ENCODE assay signal across 9 cellular contexts in genomic region chr22:43060213-43060612, GRCh38. TPM values are rescaled to one million over a fixed set of nuclear protein-coding genes. Genes with fewer than 3 reads are reported as not detected.
DNase-seq lines count a peak whose midpoint lies in the region; ATAC-seq, FAIRE-seq and TF ChIP-seq lines count a peak whose summit lies in the region.
"Had no signal": no experiment of that assay in that cellular context is flagged by ENCODE, and none has a peak within 500 bp of the region (broad histone marks: within the 10 kb centered on the region; RNA-seq: fewer than 3 reads in every experiment).

No MANE protein-coding gene starts in this region.

- no peaks in the 10 kb centered on the region for H3K9me1 ChIP-seq in keratinocyte (ENCODE audit: control insufficient read depth, extremely low read depth, insufficient read depth, low read length)

- no peak overlapping the region for H3K4me3 Mint-ChIP-seq in activated T-helper 2 cell treated with anti-CD3 and anti-CD28 coated beads, Interferon-gamma antibody, Interleukin-2, Interleukin-4, amounts not matched to agents 10 μg/mL and 5 μg/mL and 100 μg/mL, durations not matched to agents 14 hours and 24 hours and 36 hours (ENCODE audit: low read depth)
- H3K4me3 Mint-ChIP-seq in stimulated activated naive B cell treated with anti-CD40 and anti-IgM and Interleukin-4, amounts not matched to agents 10 μg/mL and 1 μg/mL and 100 μg/mL, for 72 hours: no peak overlapping the region

- H3K27me3 ChIP-seq in Loucy (ENCODE audit: insufficient read depth, low read length, poor library complexity, severe bottlenecking): no peaks in the 10 kb centered on the region
- no peaks in the 10 kb centered on the region for H3K27me3 ChIP-seq in keratinocyte (ENCODE audit: control insufficient read depth, extremely low read depth, insufficient read depth, low read length)
- H3K27me3 ChIP-seq: BLaER1 had no signal

- intact Hi-C loops in activated T-helper 2 cell treated with anti-CD3 and anti-CD28 coated beads, Interferon-gamma antibody, Interleukin-2, Interleukin-4, amounts not matched to agents 10 μg/mL and 5 μg/mL and 100 μg/mL, durations not matched to agents 14 hours and 24 hours and 36 hours (cut with micrococcal nuclease): no loop called here

- no peaks in the 10 kb centered on the region for H3K4me1 ChIP-seq in Loucy (ENCODE audit: insufficient read depth, low read length, poor library complexity, severe bottlenecking)
- H3K4me1 ChIP-seq in keratinocyte (ENCODE audit: control insufficient read depth, extremely low read depth, insufficient read depth, low read length): no peaks in the 10 kb centered on the region
- H3K4me1 ChIP-seq: BLaER1 had no signal

- H3K36me3 Mint-ChIP-seq in activated T-helper 2 cell treated with anti-CD3 and anti-CD28 coated beads, Interferon-gamma antibody, Interleukin-2, Interleukin-4, amounts not matched to agents 10 μg/mL and 5 μg/mL and 100 μg/mL, durations not matched to agents 14 hours and 24 hours and 36 hours (ENCODE audit: low read depth): peaks cover 6% of the 10 kb centered on the region
- peaks cover 13 to 15% of the 10 kb centered on the region in 2 donors for H3K36me3 Mint-ChIP-seq in stimulated activated naive B cell treated with anti-CD40 and anti-IgM and Interleukin-4, amounts not matched to agents 10 μg/mL and 1 μg/mL and 100 μg/mL, for 72 hours

- no peak for FAIRE-seq in keratinocyte (lab: Jason Lieb, UNC)

- no peaks in the 10 kb centered on the region for H3K27me3 Mint-ChIP-seq in activated T-helper 2 cell treated with anti-CD3 and anti-CD28 coated beads, Interferon-gamma antibody, Interleukin-2, Interleukin-4, amounts not matched to agents 10 μg/mL and 5 μg/mL and 100 μg/mL, durations not matched to agents 14 hours and 24 hours and 36 hours (ENCODE audit: low read depth)
- no peaks in the 10 kb centered on the region for H3K27me3 Mint-ChIP-seq in stimulated activated naive B cell treated with anti-CD40 and anti-IgM and Interleukin-4, amounts not matched to agents 10 μg/mL and 1 μg/mL and 100 μg/mL, for 72 hours

- no peaks in the 10 kb centered on the region for H3K9me3 ChIP-seq in Loucy (ENCODE audit: insufficient read depth, low read depth, low read length)
- H3K9me3 ChIP-seq in keratinocyte (ENCODE audit: control insufficient read depth, low read depth, low read length): no peaks in the 10 kb centered on the region
- H3K9me3 ChIP-seq: BLaER1 had no signal

- H3K4me2 ChIP-seq in Loucy (ENCODE audit: low read depth, low read length, poor library complexity, severe bottlenecking): no peak overlapping the region
- H3K4me2 ChIP-seq in keratinocyte (ENCODE audit: control insufficient read depth, extremely low read depth, insufficient read depth, low read depth, low read length): no peak overlapping the region
- H3K4me2 ChIP-seq: BLaER1 had no signal

- no peaks in the 10 kb centered on the region for H3K9me2 ChIP-seq in Loucy (replicated peaks; ENCODE audit: low read depth, low read length)

- H3K27ac ChIP-seq in keratinocyte (ENCODE audit: control insufficient read depth, insufficient read depth, low read length): no peak overlapping the region
- H3K27ac ChIP-seq: BLaER1 had no signal

- no peaks in the 10 kb centered on the region for H3K9me3 Mint-ChIP-seq in activated T-helper 2 cell treated with anti-CD3 and anti-CD28 coated beads, Interferon-gamma antibody, Interleukin-2, Interleukin-4, amounts not matched to agents 10 μg/mL and 5 μg/mL and 100 μg/mL, durations not matched to agents 14 hours and 24 hours and 36 hours
- no peaks in the 10 kb centered on the region for H3K9me3 Mint-ChIP-seq in stimulated activated naive B cell treated with anti-CD40 and anti-IgM and Interleukin-4, amounts not matched to agents 10 μg/mL and 1 μg/mL and 100 μg/mL, for 72 hours

- H2AFZ ChIP-seq in Loucy (ENCODE audit: low read length) (no peak overlapping the region), keratinocyte (ENCODE audit: control insufficient read depth, low read length) (no peak overlapping the region)

- H3K4me3 ChIP-seq in Loucy (ENCODE audit: low read length, poor library complexity, severe bottlenecking) (no peak overlapping the region), keratinocyte (ENCODE audit: control insufficient read depth in 2 of 3, extremely low read depth in 1 of 3, insufficient read depth in 2 of 3, low read depth in 1 of 3, low read length in 3 of 3) (no peak overlapping the region)
- H3K4me3 ChIP-seq: BLaER1 had no signal

- no peaks in the 10 kb centered on the region for H3K4me1 Mint-ChIP-seq in activated T-helper 2 cell treated with anti-CD3 and anti-CD28 coated beads, Interferon-gamma antibody, Interleukin-2, Interleukin-4, amounts not matched to agents 10 μg/mL and 5 μg/mL and 100 μg/mL, durations not matched to agents 14 hours and 24 hours and 36 hours (ENCODE audit: low read depth)
- H3K4me1 Mint-ChIP-seq in stimulated activated naive B cell treated with anti-CD40 and anti-IgM and Interleukin-4, amounts not matched to agents 10 μg/mL and 1 μg/mL and 100 μg/mL, for 72 hours: no peaks in the 10 kb centered on the region

- H3K79me2 ChIP-seq in Loucy (ENCODE audit: insufficient read depth, low read length) (no peaks in the 10 kb centered on the region), keratinocyte (ENCODE audit: control insufficient read depth, insufficient read depth, low read length) (no peaks in the 10 kb centered on the region)

- TF ChIP-seq CTCF in Loucy (conservative IDR thresholded peaks at IDR 0.05; ENCODE audit: low read length) (peak; percentile 90), keratinocyte (optimal IDR thresholded peaks at IDR 0.05 in 1 of 3, IDR thresholded peaks at IDR 0.05 in 1 of 3, conservative IDR thresholded peaks at IDR 0.05 in 1 of 3; ENCODE audit: extremely low read depth in 1 of 3, insufficient read depth in 2 of 3, low read length in 3 of 3) (peak; percentile 75 to 86 (median 82))

- dilution Hi-C loops in keratinocyte (cut with MboI; ENCODE audit: extremely low pct_ligation_motif_present, low sequenced_read_pairs): no loop called here

- no peaks in the 10 kb centered on the region for H3F3A ChIP-seq in Loucy (ENCODE audit: low read depth)

- no peaks in the 10 kb centered on the region for H4K20me1 ChIP-seq in Loucy (ENCODE audit: insufficient read depth, low read length, poor library complexity, severe bottlenecking)
- no peaks in the 10 kb centered on the region for H4K20me1 ChIP-seq in keratinocyte (ENCODE audit: control insufficient read depth, extremely low read depth, insufficient read depth, low read length)
- H4K20me1 ChIP-seq: BLaER1 had no signal

- ATAC-seq in stimulated activated naive B cell treated with anti-CD40 and anti-IgM and Interleukin-4, amounts not matched to agents 10 μg/mL and 1 μg/mL and 100 μg/mL, for 72 hours (replicated peaks): peak; percentile 31 to 50
- ATAC-seq in GM21367 (IDR thresholded peaks at IDR 0.05; ENCODE audit: unreplicated experiment): no peak

- no peak overlapping the region for H3K27ac Mint-ChIP-seq in activated T-helper 2 cell treated with anti-CD3 and anti-CD28 coated beads, Interferon-gamma antibody, Interleukin-2, Interleukin-4, amounts not matched to agents 10 μg/mL and 5 μg/mL and 100 μg/mL, durations not matched to agents 14 hours and 24 hours and 36 hours
- H3K27ac Mint-ChIP-seq in stimulated activated naive B cell treated with anti-CD40 and anti-IgM and Interleukin-4, amounts not matched to agents 10 μg/mL and 1 μg/mL and 100 μg/mL, for 72 hours: no peak overlapping the region

- H3K9ac ChIP-seq in Loucy (ENCODE audit: low read depth, low read length, poor library complexity, severe bottlenecking): no peak overlapping the region
- H3K9ac ChIP-seq in keratinocyte (ENCODE audit: control insufficient read depth, extremely low read depth, insufficient read depth, low read length): no peak overlapping the region
- H3K9ac ChIP-seq: BLaER1 had no signal

- DNase-seq in NCI-H1105 (lab: John Stamatoyannopoulos, UW) (peak; percentile 18), NCI-H1105 treated with DMSO at 0.1 percent for 48 hours (lab: John Stamatoyannopoulos, UW) (no peak), keratinocyte (ENCODE audit: low read depth, low spot score) (no peak), NCI-H2107 treated with DMSO at 0.1 percent for 48 hours (lab: John Stamatoyannopoulos, UW; ENCODE audit: unreplicated experiment) (no peak)
- DNase-seq in activated T-helper 2 cell treated with anti-CD3 and anti-CD28 coated beads, Interferon-gamma antibody, Interleukin-2, Interleukin-4, amounts not matched to agents 10 μg/mL and 5 μg/mL and 100 μg/mL, durations not matched to agents 14 hours and 24 hours and 36 hours (ENCODE audit: low spot score): peak; percentile 35
- DNase-seq in stimulated activated naive B cell treated with anti-CD40 and anti-IgM and Interleukin-4, amounts not matched to agents 10 μg/mL and 1 μg/mL and 100 μg/mL, for 72 hours: peak; percentile 16

- H3K36me3 ChIP-seq in Loucy (ENCODE audit: insufficient read depth, low read length): no peaks in the 10 kb centered on the region
- H3K36me3 ChIP-seq in keratinocyte (ENCODE audit: control insufficient read depth in 2 of 2, extremely low read depth in 1 of 2, insufficient read depth in 2 of 2, low read length in 2 of 2): no peaks in the 10 kb centered on the region

RNA-seq across cellular contexts. Expression of gene TTLL1, which starts 29.0 kb away (rescaled TPM):
- 3.4 and 4.1 TPM in 2 replicates for total RNA-seq in activated T-helper 2 cell treated with anti-CD3 and anti-CD28 coated beads, Interferon-gamma antibody, Interleukin-2, Interleukin-4, amounts not matched to agents 10 μg/mL and 5 μg/mL and 100 μg/mL, durations not matched to agents 14 hours and 24 hours and 36 hours
- 3.5 to 6.0 TPM (median 3.9 TPM) in 3 replicates for polyA plus RNA-seq in keratinocyte
- polyA plus RNA-seq in keratinocyte (2011; ENCODE audit: low read depth): 4.1 TPM
- 6.3 and 7.2 TPM in 2 replicates for polyA plus RNA-seq in keratinocyte (2011; cell fraction: cytosol; rRNA removed)
- polyA plus RNA-seq in keratinocyte (2011; cell fraction: nucleus; rRNA removed): 5.5 and 5.6 TPM in 2 replicates
- polyA plus RNA-seq in keratinocyte (2012; ENCODE audit: low replicate concordance): 2.8 and 7.4 TPM in 2 replicates
- polyA minus RNA-seq in keratinocyte: 3.8 to 8.6 TPM (median 4.2 TPM) in 3 replicates
- polyA minus RNA-seq in keratinocyte (2011; cell fraction: cytosol; rRNA and poly(A)+ RNA removed): 2.3 TPM
- 1.7 and 2.2 TPM in 2 replicates for polyA minus RNA-seq in keratinocyte (2011; cell fraction: nucleus; rRNA and poly(A)+ RNA removed)

RNA-seq across cellular contexts. Expression of gene PACSIN2, which starts 45.3 kb away (rescaled TPM):
- total RNA-seq in activated T-helper 2 cell treated with anti-CD3 and anti-CD28 coated beads, Interferon-gamma antibody, Interleukin-2, Interleukin-4, amounts not matched to agents 10 μg/mL and 5 μg/mL and 100 μg/mL, durations not matched to agents 14 hours and 24 hours and 36 hours: 30.8 and 32.5 TPM in 2 replicates
- polyA plus RNA-seq in keratinocyte: 50.7 to 57.2 TPM (median 55.5 TPM) in 3 replicates
- polyA plus RNA-seq in keratinocyte (2011; ENCODE audit: low read depth): 69.6 TPM
- 41.3 and 48.2 TPM in 2 replicates for polyA plus RNA-seq in keratinocyte (2011; cell fraction: cytosol; rRNA removed)
- 72.4 and 73.4 TPM in 2 replicates for polyA plus RNA-seq in keratinocyte (2011; cell fraction: nucleus; rRNA removed)
- 25.5 and 45.1 TPM in 2 replicates for polyA plus RNA-seq in keratinocyte (2012; ENCODE audit: low replicate concordance)
- 29.4 to 42.1 TPM (median 36.9 TPM) in 3 replicates for polyA minus RNA-seq in keratinocyte
- 27.2 TPM for polyA minus RNA-seq in keratinocyte (2011; cell fraction: cytosol; rRNA and poly(A)+ RNA removed)
- polyA minus RNA-seq in keratinocyte (2011; cell fraction: nucleus; rRNA and poly(A)+ RNA removed): 27.2 and 40.8 TPM in 2 replicates

RNA-seq across cellular contexts. Expression of gene BIK, which starts 50.3 kb away (rescaled TPM):
- total RNA-seq in activated T-helper 2 cell treated with anti-CD3 and anti-CD28 coated beads, Interferon-gamma antibody, Interleukin-2, Interleukin-4, amounts not matched to agents 10 μg/mL and 5 μg/mL and 100 μg/mL, durations not matched to agents 14 hours and 24 hours and 36 hours: 2.5 and 3.1 TPM in 2 replicates
- polyA plus RNA-seq in keratinocyte: 2.9 to 4.6 TPM (median 4.4 TPM) in 3 replicates
- polyA plus RNA-seq in keratinocyte (2011; ENCODE audit: low read depth): 4.3 TPM
- 4.2 and 6.5 TPM in 2 replicates for polyA plus RNA-seq in keratinocyte (2011; cell fraction: cytosol; rRNA removed)
- polyA plus RNA-seq in keratinocyte (2011; cell fraction: nucleus; rRNA removed): 4.7 and 6.8 TPM in 2 replicates
- 6.0 and 7.7 TPM in 2 replicates for polyA plus RNA-seq in keratinocyte (2012; ENCODE audit: low replicate concordance)
- polyA minus RNA-seq in keratinocyte: 1.5 to 2.6 TPM (median 2.0 TPM) in 3 replicates
- polyA minus RNA-seq in keratinocyte (2011; cell fraction: cytosol; rRNA and poly(A)+ RNA removed): 7.3 TPM
- polyA minus RNA-seq in keratinocyte (2011; cell fraction: nucleus; rRNA and poly(A)+ RNA removed): 1.2 and 1.8 TPM in 2 replicates

Comparison
In these comparisons a context has a peak if more than half of its experiments do, and no peak if none do; other contexts are left out.
1. DNase-seq: peak in NCI-H1105 (single experiment), activated T-helper 2 cell treated with anti-CD3 and anti-CD28 coated beads, Interferon-gamma antibody, Interleukin-2, Interleukin-4, amounts not matched to agents 10 μg/mL and 5 μg/mL and 100 μg/mL, durations not matched to agents 14 hours and 24 hours and 36 hours (single experiment) and stimulated activated naive B cell treated with anti-CD40 and anti-IgM and Interleukin-4, amounts not matched to agents 10 μg/mL and 1 μg/mL and 100 μg/mL, for 72 hours (single experiment); none in NCI-H1105 treated with DMSO at 0.1 percent for 48 hours (single experiment), keratinocyte (single experiment) and NCI-H2107 treated with DMSO at 0.1 percent for 48 hours (single experiment).